36 cellular contexts compared by ENCODE assay signal in the genomic region with DNA sequence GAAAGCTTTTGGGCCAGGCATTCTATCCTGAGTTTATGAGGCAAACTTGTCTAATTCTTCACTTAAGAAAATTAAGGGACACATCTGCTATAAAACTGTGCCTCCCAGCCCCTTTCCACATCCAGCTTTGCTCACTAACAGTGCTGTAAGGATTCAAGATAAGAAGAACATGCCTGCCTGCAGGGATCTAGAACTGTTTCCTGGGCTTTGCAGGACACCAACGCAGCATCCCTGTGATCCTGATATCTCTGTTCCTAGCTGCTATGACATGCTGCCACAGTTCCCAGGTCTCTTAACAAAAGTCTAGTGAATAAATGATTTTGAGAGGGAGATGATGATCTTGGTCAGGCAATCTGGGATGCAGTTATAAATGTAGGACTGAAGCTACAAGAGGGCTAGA. TPM values are rescaled to one million over a fixed set of nuclear protein-coding genes. Genes with fewer than 3 reads are reported as not detected.
"Had no signal": no experiment of that assay in that cellular context is flagged by ENCODE, and none has a peak within 500 bp of the region (broad histone marks: within the 10 kb centered on the region; RNA-seq: fewer than 3 reads in every experiment).

No MANE protein-coding gene starts in this region.

- H3K27ac Mint-ChIP-seq: activated CD4-positive, alpha-beta T cell treated with anti-CD3 and anti-CD28 coated beads for 36 hours; activated CD4-positive, alpha-beta T cell treated with anti-CD3 and anti-CD28 coated beads, Interleukin-2, amount 10 ng/mL, durations not matched to agents 7 days and 5 days; activated CD8-positive, alpha-beta T cell treated with anti-CD3 and anti-CD28 coated beads, Interleukin-2, amount 10 ng/mL, durations not matched to agents 7 days and 5 days; activated naive CD4-positive, alpha-beta T cell treated with anti-CD3 and anti-CD28 coated beads for 36 hours; activated naive CD4-positive, alpha-beta T cell treated with anti-CD3 and anti-CD28 coated beads, Interleukin-2, amount 50 U/mL, for 72 hours; activated T-cell treated with anti-CD3 and anti-CD28 coated beads, Interleukin-2, amount 50 U/mL, for 24 hours; activated T-helper 2 cell treated with anti-CD3 and anti-CD28 coated beads, Interferon-gamma antibody, Interleukin-2, Interleukin-4, amounts not matched to agents 10 μg/mL and 5 μg/mL and 100 μg/mL, durations not matched to agents 14 hours and 24 hours and 36 hours; brain had no signal

- H3K4me1 Mint-ChIP-seq: activated CD4-positive, alpha-beta T cell treated with anti-CD3 and anti-CD28 coated beads for 36 hours; activated CD4-positive, alpha-beta T cell treated with anti-CD3 and anti-CD28 coated beads, Interleukin-2, amount 10 ng/mL, durations not matched to agents 7 days and 5 days had no signal

- H3K27me3 Mint-ChIP-seq: brain had no signal

- H3K4me3 ChIP-seq: Peyer's patch had no signal

- DNase-seq: activated CD4-positive, alpha-beta T cell treated with anti-CD3 and anti-CD28 coated beads for 36 hours; activated CD4-positive, alpha-beta T cell treated with anti-CD3 and anti-CD28 coated beads, Interleukin-2, amount 10 ng/mL, durations not matched to agents 7 days and 5 days; activated CD4-positive, alpha-beta T cell treated with anti-CD3 and anti-CD28 coated beads, Interleukin-2, amount 50 U/mL, for 48 hours; activated CD8-positive, alpha-beta T cell treated with anti-CD3 and anti-CD28 coated beads, Interleukin-2, amount 10 ng/mL, durations not matched to agents 7 days and 5 days; activated gamma-delta T cell; activated naive CD4-positive, alpha-beta T cell treated with anti-CD3 and anti-CD28 coated beads for 36 hours; activated T-cell treated with anti-CD3 and anti-CD28 coated beads, Interleukin-2, amount 50 U/mL, for 24 hours; anterior cingulate cortex; caudate nucleus; cerebellar nuclear complex; NCI-H1092 treated with DMSO at 0.1 percent for 48 hours; NCI-H1417; NCI-H146; NCI-H187; NCI-H2029 treated with DMSO at 0.1 percent for 48 hours; NCI-H2107; NCI-H2171; NCI-H2227 treated with DMSO at 0.1 percent for 48 hours; NCI-H446 treated with DMSO at 0.1 percent for 48 hours; NCI-H524; NK-92 treated with Interleukin-12 subunit alpha and Interleukin-12 subunit beta, amount 100 ng/mL, for 24 hours; PC-3; Peyer's patch; SIG-M5; T1000 had no signal

- H3K4me2 ChIP-seq: KMS-11 had no signal

- H3K36me3 Mint-ChIP-seq: activated naive CD4-positive, alpha-beta T cell treated with anti-CD3 and anti-CD28 coated beads, Interleukin-2, amount 50 U/mL, for 72 hours; brain; WTC11 had no signal

- H3K27me3 ChIP-seq: Peyer's patch had no signal

- H3K9me3 Mint-ChIP-seq: activated CD4-positive, alpha-beta T cell treated with anti-CD3 and anti-CD28 coated beads, Interleukin-2, amount 10 ng/mL, durations not matched to agents 7 days and 5 days; activated naive CD4-positive, alpha-beta T cell treated with anti-CD3 and anti-CD28 coated beads for 36 hours; activated naive CD4-positive, alpha-beta T cell treated with anti-CD3 and anti-CD28 coated beads, Interleukin-2, amount 50 U/mL, for 72 hours; activated T-cell treated with anti-CD3 and anti-CD28 coated beads, Interleukin-2, amount 50 U/mL, for 24 hours; activated T-helper 2 cell treated with anti-CD3 and anti-CD28 coated beads, Interferon-gamma antibody, Interleukin-2, Interleukin-4, amounts not matched to agents 10 μg/mL and 5 μg/mL and 100 μg/mL, durations not matched to agents 14 hours and 24 hours and 36 hours; brain had no signal

- H3K4me3 Mint-ChIP-seq: activated CD4-positive, alpha-beta T cell treated with anti-CD3 and anti-CD28 coated beads for 36 hours; activated CD4-positive, alpha-beta T cell treated with anti-CD3 and anti-CD28 coated beads, Interleukin-2, amount 10 ng/mL, durations not matched to agents 7 days and 5 days; activated CD8-positive, alpha-beta T cell treated with anti-CD3 and anti-CD28 coated beads, Interleukin-2, amount 10 ng/mL, durations not matched to agents 7 days and 5 days; activated naive CD4-positive, alpha-beta T cell treated with anti-CD3 and anti-CD28 coated beads for 36 hours; activated T-cell treated with anti-CD3 and anti-CD28 coated beads, Interleukin-2, amount 50 U/mL, for 24 hours; brain; WTC11 had no signal

- H3K9me3 ChIP-seq: Peyer's patch had no signal

- FAIRE-seq: bronchial epithelial cell, TTC549 had no signal

- H3K27ac ChIP-seq: KMS-11, RWPE1 had no signal

- H3K9ac ChIP-seq: KMS-11 had no signal

- ATAC-seq: activated CD4-positive, alpha-beta T cell treated with anti-CD3 and anti-CD28 coated beads for 36 hours; activated CD4-positive, CD25-positive, alpha-beta regulatory T cell treated with anti-CD3 and anti-CD28 coated beads, Interleukin-2, amount 50 U/mL, for 24 hours; activated CD8-positive, alpha-beta T cell treated with anti-CD3 and anti-CD28 coated beads, Interleukin-2, amount 10 ng/mL, durations not matched to agents 7 days and 5 days; activated naive CD4-positive, alpha-beta T cell treated with anti-CD3 and anti-CD28 coated beads, Interleukin-2, amount 50 U/mL, for 72 hours; PC-3; Right ventricle myocardium inferior had no signal

- H3K36me3 ChIP-seq: Peyer's patch had no signal

RNA-seq across cellular contexts. Expression of a gene that starts 12.4 kb away (rescaled TPM):
- total RNA-seq: LHCN-M2 had no signal
